20 cellular contexts compared by ENCODE assay signal in genomic region chr1:112044745-112045144, GRCh38. TPM values are rescaled to one million over a fixed set of nuclear protein-coding genes. Genes with fewer than 3 reads are reported as not detected.
DNase-seq lines count a peak whose midpoint lies in the region; ATAC-seq, FAIRE-seq and TF ChIP-seq lines count a peak whose summit lies in the region.
"Had no signal": no experiment of that assay in that cellular context is flagged by ENCODE, and none has a peak within 500 bp of the region (broad histone marks: within the 10 kb centered on the region; RNA-seq: fewer than 3 reads in every experiment).

No MANE protein-coding gene starts in this region.

- peaks cover 0 to 11% of the 10 kb centered on the region in 2 experiments; a peak in 3 of 5 replicates for H3K27me3 ChIP-seq in K562 (ENCODE audit: control insufficient read depth in 2 of 2, insufficient read depth in 2 of 2, low read length in 2 of 2)

- no peak for TF ChIP-seq POLR2A in K562 (conservative IDR thresholded peaks at IDR 0.05)

- POLR2A ChIA-PET in K562 (lab: Yijun Ruan, JAX) = interaction anchor here (0.6 to 0.7 kb wide), 2 partner anchors 272 to 654 kb away, joined by 3 read pairs; no protein-coding TSS in a partner anchor

- no peaks in the 10 kb centered on the region for H3K79me2 ChIP-seq in K562 (ENCODE audit: control insufficient read depth, insufficient read depth, low read length)

- H3K4me1 ChIP-seq in K562 (replicated peaks in 1 of 2; ENCODE audit: control insufficient read depth in 2 of 2, insufficient read depth in 2 of 2, low read length in 2 of 2) = no peaks in the 10 kb centered on the region

- 0% methylated on average over 3 of the region's 3 CpGs for WGBS in K562 (ENCODE audit: insufficient coverage, low coverage, missing lambda C conversion rate)

- CTCF ChIA-PET in K562 (lab: Yijun Ruan, JAX; ENCODE audit: low intra/inter-chr PET ratio) = no interaction called here

- no peak overlapping the region for H3K4me3 ChIP-seq in K562
- H3K4me3 ChIP-seq: GM23338 had no signal

- no peaks in the 10 kb centered on the region for H3K9me3 ChIP-seq in K562 (replicated peaks; ENCODE audit: control insufficient read depth, insufficient read depth, low read depth, low read length)

- H4K20me1 ChIP-seq in K562 (replicated peaks; ENCODE audit: control insufficient read depth, insufficient read depth, low read length) = no peaks in the 10 kb centered on the region

- ATAC-seq in K562 = no peak
- ATAC-seq: GM23338, HCT116 had no signal

- BruUV-seq in K562 (replicated peaks; lab: Mats Ljungman, UMichigan) = no TSS peak

- no peak for FAIRE-seq in K562 (lab: Jason Lieb, UNC)
- FAIRE-seq: G401.6, GM12892 had no signal

- no peak overlapping the region for H2AFZ ChIP-seq in K562 (ENCODE audit: low read depth, low read length)
- H2AFZ ChIP-seq: GM23338 had no signal

- H3K36me3 ChIP-seq in K562 (ENCODE audit: control insufficient read depth, insufficient read depth, low read length) = no peaks in the 10 kb centered on the region

- no peak for TF ChIP-seq EP300 in K562 (IDR thresholded peaks at IDR 0.05; ENCODE audit: low read length)

- no peaks in the 10 kb centered on the region for H3K9me1 ChIP-seq in K562 (ENCODE audit: control insufficient read depth, insufficient read depth, low read length)

- in situ Hi-C loops in G401 (cut with HindIII; ENCODE audit: low sequenced_read_pairs) (no loop called here), K562 (cut with MboI) (no loop called here)

- no peak for TF ChIP-seq CTCF in K562 (IDR thresholded peaks at IDR 0.05 in 2 of 3, conservative IDR thresholded peaks at IDR 0.05 in 1 of 3; ENCODE audit: insufficient read depth in 2 of 3, low read depth in 1 of 3, low read length in 3 of 3)

- no peak overlapping the region for H3K9ac ChIP-seq in K562 (ENCODE audit: insufficient read depth in 1 of 2, low read depth in 2 of 2, low read length in 2 of 2)

- DNase-seq in NCI-H82 (lab: John Stamatoyannopoulos, UW) (peak; percentile 66), NCI-H82 treated with DMSO at 0.1 percent for 48 hours (lab: John Stamatoyannopoulos, UW; ENCODE audit: unreplicated experiment) (no peak), G401 (ENCODE audit: low spot score) (peak; percentile 36), HT-29 (ENCODE audit: low spot score) (peak; percentile 2), K562 (ENCODE audit: extremely low read depth in 1 of 4, low spot score in 3 of 4) (peak in 1 of 4 experiments; percentile 9), cerebellum (ENCODE audit: low spot score) (no peak)
- no peak for DNase-seq in activated CD8-positive, alpha-beta memory T cell treated with anti-CD3 and anti-CD28 coated beads, Interleukin-2, amount 50 U/mL, for 48 hours
- DNase-seq: C1 segment of cervical spinal cord; Calu3; CD4-positive, alpha-beta memory T cell; COR-L47; DMS53; DMS79 treated with DMSO at 0.1 percent for 48 hours; H9 had no signal

- TF ChIP-seq RAD21 in K562 (CRISPR knock-in tag; conservative IDR thresholded peaks at IDR 0.05 in 1 of 2, IDR thresholded peaks at IDR 0.05 in 1 of 2) = no peak

- H3K4me2 ChIP-seq in K562 (ENCODE audit: insufficient read depth, low read length) = no peak overlapping the region
- H3K4me2 ChIP-seq: GM23338 had no signal

- H3K27ac ChIP-seq in K562 (ENCODE audit: extremely low read depth, low read depth, low read length) = no peak overlapping the region

- intact Hi-C loops in K562 (cut with micrococcal nuclease) = no loop called here

TF ChIP-seq in K562, 482 proteins besides CTCF, POLR2A, EP300 and RAD21:
- TF ChIP-seq PRPF4 (IDR thresholded peaks at IDR 0.05; ENCODE audit: insufficient read depth, low read depth, low read length, poor library complexity, severe bottlenecking) = no peak
- TF ChIP-seq PCBP2 (IDR thresholded peaks at IDR 0.05; ENCODE audit: low read depth, low read length, poor library complexity, severe bottlenecking) = no peak
- TF ChIP-seq ZNF507 (tag; conservative IDR thresholded peaks at IDR 0.05) = no peak
- peak; percentile 92 for TF ChIP-seq NFIC (IDR thresholded peaks at IDR 0.05)
- TF ChIP-seq SNIP1 (IDR thresholded peaks at IDR 0.05; ENCODE audit: low read depth) = no peak
- TF ChIP-seq NFIX (CRISPR knock-in tag; IDR thresholded peaks at IDR 0.05; ENCODE audit: low read depth) = peak; percentile 87
- no peak for TF ChIP-seq RERE (CRISPR knock-in tag; IDR thresholded peaks at IDR 0.05; ENCODE audit: borderline replicate concordance)

RNA-seq across cellular contexts. Expression of gene KCND3, which starts 55.3 kb away (rescaled TPM):
- total RNA-seq in G401 (2014; rRNA removed; shearing (Covaris generic)) = 0.10 TPM in 1 of 2 replicates, not detected in the other
- total RNA-seq in HT-29 (2014; rRNA removed; shearing (Covaris generic)) = not detected in 2 replicates
- total RNA-seq in K562 (2011; cell fraction: chromatin; rRNA removed; ENCODE audit: low replicate concordance) = not detected in 2 replicates
- not detected in 2 replicates for total RNA-seq in K562 (2011; cell fraction: nucleolus; rRNA removed)
- total RNA-seq in K562 (2011; cell fraction: nucleoplasm; rRNA removed) = not detected in 2 replicates
- not detected in 2 replicates for total RNA-seq in K562 (2014; rRNA removed)
- total RNA-seq in K562 (2014; rRNA removed; fragmentation: Illumina TruSeq; extraction: Trizol) = not detected in 2 replicates
- total RNA-seq in K562 (2015; rRNA removed; fragmentation: Illumina TruSeq; extraction: Trizol) = not detected in 2 replicates
- not detected in 2 replicates for total RNA-seq in K562 (2021)
- not detected in 2 replicates for polyA plus RNA-seq in K562 (2011; rRNA removed)
- polyA plus RNA-seq in K562 (2011; cell fraction: cytosol; rRNA removed) = not detected in 2 replicates
- not detected in 2 replicates for polyA plus RNA-seq in K562 (2011; cell fraction: nucleus; rRNA removed)
- 0.03 TPM in 1 of 2 replicates, not detected in the other for polyA plus RNA-seq in K562 (2012)
- not detected in 2 replicates for polyA plus RNA-seq in K562 (2014; fragmentation: Illumina TruSeq; extraction: Trizol)
- polyA plus RNA-seq in K562 (2014; fragmentation: Nextera tagmentation; extraction: Ambion mirVana) = not detected
- polyA plus RNA-seq in K562 (2014; rRNA removed) = not detected in 2 replicates
- polyA minus RNA-seq in K562 (2011; rRNA and poly(A)+ RNA removed) = not detected in 2 replicates
- not detected in 2 replicates for polyA minus RNA-seq in K562 (2011; cell fraction: cytosol; rRNA and poly(A)+ RNA removed)
- polyA minus RNA-seq in K562 (2011; cell fraction: nucleus; rRNA and poly(A)+ RNA removed) = not detected in 2 replicates
- total RNA-seq in cerebellum = 34.1 TPM
- total RNA-seq: A673; CD4-positive, alpha-beta memory T cell; Daoy had no signal

Comparison
In these comparisons a context has a peak if more than half of its experiments do, and no peak if none do; other contexts are left out.
1. DNase-seq: peak in NCI-H82 (single experiment), G401 (single experiment) and HT-29 (single experiment); none in NCI-H82 treated with DMSO at 0.1 percent for 48 hours (single experiment), cerebellum (single experiment) and activated CD8-positive, alpha-beta memory T cell treated with anti-CD3 and anti-CD28 coated beads, Interleukin-2, amount 50 U/mL, for 48 hours (single experiment).
2. RNA of gene KCND3, which starts 55.3 kb away (total RNA-seq): 34.1 TPM in cerebellum (single experiment); 0.10 TPM in G401, not detected in HT-29 and not detected in K562; every median in the first group is over 10 times any median in the second.